Comparison of ENCODE assay signal across 8 cellular contexts in the genomic region with DNA sequence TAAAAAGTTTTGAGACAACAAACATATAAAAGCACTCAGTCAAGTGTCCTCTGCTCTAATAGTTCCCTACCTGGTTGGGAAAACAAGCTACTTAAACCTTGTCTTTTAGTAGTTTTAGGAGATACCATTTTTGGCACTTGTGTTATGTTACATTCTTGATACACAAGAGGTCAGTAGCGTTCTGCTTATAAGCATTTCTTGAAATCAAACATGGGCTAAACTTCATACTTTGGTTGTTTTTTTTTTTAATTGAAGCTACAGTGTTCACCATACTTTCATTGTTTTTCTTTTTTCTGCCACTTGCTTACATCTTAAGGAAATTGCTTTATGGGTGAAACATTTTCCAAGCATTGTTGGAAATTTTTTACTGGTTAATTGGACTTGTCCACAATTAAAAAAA. TPM values are rescaled to one million over a fixed set of nuclear protein-coding genes. Genes with fewer than 3 reads are reported as not detected.
DNase-seq lines count a peak whose midpoint lies in the region; ATAC-seq and TF ChIP-seq lines count a peak whose summit lies in the region.

No MANE protein-coding gene starts in this region.

- intact Hi-C loops in psoas muscle (cut with DNase I) = loop anchor here (2.0 to 5.0 kb wide), 2 partner anchors 562 to 566 kb away; no protein-coding TSS in a partner anchor
- intact Hi-C loops in activated CD4-positive, alpha-beta memory T cell treated with anti-CD3 and anti-CD28 coated beads for 36 hours (cut with micrococcal nuclease) = loop anchor here (1.0 to 5.0 kb wide), 4 partner anchors 96 to 626 kb away; no protein-coding TSS in a partner anchor

- ATAC-seq in GM18498 (IDR thresholded peaks at IDR 0.05; ENCODE audit: unreplicated experiment) (peak; percentile 52), psoas muscle (no peak)

- TF ChIP-seq CTCF in AG04450 (IDR thresholded peaks at IDR 0.05; ENCODE audit: low read depth, low read length) = peak; percentile 53
- TF ChIP-seq CTCF in psoas muscle (IDR thresholded peaks at IDR 0.05) = peak; percentile 43

- H3K27ac Mint-ChIP-seq in activated CD4-positive, alpha-beta memory T cell treated with anti-CD3 and anti-CD28 coated beads for 36 hours = no peak overlapping the region

- no peak overlapping the region for H3K4me3 Mint-ChIP-seq in activated CD4-positive, alpha-beta memory T cell treated with anti-CD3 and anti-CD28 coated beads for 36 hours

- POLR2A ChIA-PET in AG04450 (lab: Yijun Ruan, JAX) = no interaction called here
- POLR2A ChIA-PET in activated CD4-positive, alpha-beta memory T cell treated with anti-CD3 and anti-CD28 coated beads for 36 hours (lab: Charles Lee) = no interaction called here

- DNase-seq in AG04450 (ENCODE audit: low read depth, low spot score) = no peak
- DNase-seq in NCI-H345 (lab: John Stamatoyannopoulos, UW) = peak; percentile 33
- DNase-seq in dermis microvascular lymphatic vessel endothelial cell (ENCODE audit: low read depth in 2 of 2) = peak; percentile 18 to 57
- DNase-seq in psoas muscle = no peak
- no peak for DNase-seq in activated CD4-positive, alpha-beta memory T cell treated with anti-CD3 and anti-CD28 coated beads for 36 hours
- no peak for DNase-seq in NK-92 treated with Interleukin-12 subunit alpha and Interleukin-12 subunit beta, amount 100 ng/mL, for 24 hours (lab: John Stamatoyannopoulos, UW)
- no peak for DNase-seq in 8988T

- no peak overlapping the region for H3K27ac ChIP-seq in AG04450 (ENCODE audit: low read depth, low read length)
- H3K27ac ChIP-seq in psoas muscle = no peak overlapping the region

- H3K4me1 ChIP-seq in psoas muscle = no peaks in the 10 kb centered on the region

- no peaks in the 10 kb centered on the region for H3K27me3 ChIP-seq in AG04450 (ENCODE audit: control insufficient read depth, insufficient read depth, low read length)
- H3K27me3 ChIP-seq in psoas muscle (ENCODE audit: insufficient read depth in 3 of 3, low read length in 2 of 3) = no peaks in the 10 kb centered on the region

- H3K36me3 Mint-ChIP-seq in activated CD4-positive, alpha-beta memory T cell treated with anti-CD3 and anti-CD28 coated beads for 36 hours = peaks cover 8% of the 10 kb centered on the region

- 40 to 46% (median 40%) methylated on average over 1 of the region's 1 CpG for WGBS in psoas muscle, 3 donors

- peaks cover 3% of the 10 kb centered on the region for H3K9me3 Mint-ChIP-seq in activated CD4-positive, alpha-beta memory T cell treated with anti-CD3 and anti-CD28 coated beads for 36 hours

- no peak overlapping the region for H3K4me3 ChIP-seq in AG04450 (ENCODE audit: low read depth, low read length)
- H3K4me3 ChIP-seq in psoas muscle = no peak overlapping the region

- no peaks in the 10 kb centered on the region for H3K27me3 Mint-ChIP-seq in activated CD4-positive, alpha-beta memory T cell treated with anti-CD3 and anti-CD28 coated beads for 36 hours

- H3K9me3 ChIP-seq in AG04450 (ENCODE audit: control insufficient read depth, insufficient read depth, low read length) (no peaks in the 10 kb centered on the region), psoas muscle (no peaks in the 10 kb centered on the region)

- peaks cover 2 to 30% of the 10 kb centered on the region in 2 donors for H3K36me3 ChIP-seq in psoas muscle (ENCODE audit: insufficient read depth in 1 of 2, low read depth in 1 of 2)

- peaks cover 3% of the 10 kb centered on the region for H3K4me1 Mint-ChIP-seq in activated CD4-positive, alpha-beta memory T cell treated with anti-CD3 and anti-CD28 coated beads for 36 hours (ENCODE audit: low read depth)

- CTCF ChIA-PET in AG04450 (lab: Charles Lee) = interaction anchor here (0.5 to 2.6 kb wide), 32 partner anchors 8 to 1139 kb away, joined by 3 to 67 read pairs (median 4); no protein-coding TSS in a partner anchor
- CTCF ChIA-PET in activated CD4-positive, alpha-beta memory T cell treated with anti-CD3 and anti-CD28 coated beads for 36 hours (lab: Charles Lee) = interaction anchor here (0.6 to 2.5 kb wide), 12 partner anchors 10 to 627 kb away, joined by 3 to 30 read pairs (median 5); partner anchors contain the start of genes NHLRC3 and PROSER1

RNA-seq across cellular contexts. Expression of gene NHLRC3, which starts 12.9 kb away (rescaled TPM):
- 8.0 and 9.9 TPM in 2 replicates for polyA plus RNA-seq in AG04450 (2011; rRNA removed)
- 6.0 and 7.0 TPM in 2 replicates for polyA minus RNA-seq in AG04450 (2011; rRNA and poly(A)+ RNA removed)
- 7.2 and 9.9 TPM in 2 replicates for total RNA-seq in dermis microvascular lymphatic vessel endothelial cell
- total RNA-seq in psoas muscle = 10 to 100 TPM in 1 of 4 donors, 1 to 10 TPM in 3; 7.2 to 10.1 (median 8.1) TPM
- polyA plus RNA-seq in psoas muscle = 1 to 10 TPM; 3.4 to 9.3 (median 3.7) TPM
- total RNA-seq in activated CD4-positive, alpha-beta memory T cell treated with anti-CD3 and anti-CD28 coated beads for 36 hours = 10 to 100 TPM; 15.2 to 16.8 TPM

RNA-seq across cellular contexts. Expression of gene PROSER1, which starts 13.3 kb away (rescaled TPM):
- polyA plus RNA-seq in AG04450 (2011; rRNA removed) (16.7 and 19.4 TPM in 2 replicates), psoas muscle (1 to 10 TPM; 3.4 to 8.5 (median 5.4) TPM)
- polyA minus RNA-seq in AG04450 (2011; rRNA and poly(A)+ RNA removed) = 10.0 and 14.0 TPM in 2 replicates
- total RNA-seq in dermis microvascular lymphatic vessel endothelial cell (7.7 and 9.4 TPM in 2 replicates), psoas muscle (10 to 100 TPM; 13.3 to 19.2 (median 15.1) TPM)
- 10 to 100 TPM; 59.9 to 70.5 TPM for total RNA-seq in activated CD4-positive, alpha-beta memory T cell treated with anti-CD3 and anti-CD28 coated beads for 36 hours

Comparison
In these comparisons a context has a peak if more than half of its experiments do, and no peak if none do; other contexts are left out.
1. DNase-seq: peak in NCI-H345 (single experiment) and dermis microvascular lymphatic vessel endothelial cell (2 of 2); none in AG04450 (single experiment), psoas muscle (0 of 2), activated CD4-positive, alpha-beta memory T cell treated with anti-CD3 and anti-CD28 coated beads for 36 hours (single experiment), NK-92 treated with Interleukin-12 subunit alpha and Interleukin-12 subunit beta, amount 100 ng/mL, for 24 hours (single experiment) and 8988T (single experiment).